6 cellular contexts compared by ENCODE assay signal in the genomic region with DNA sequence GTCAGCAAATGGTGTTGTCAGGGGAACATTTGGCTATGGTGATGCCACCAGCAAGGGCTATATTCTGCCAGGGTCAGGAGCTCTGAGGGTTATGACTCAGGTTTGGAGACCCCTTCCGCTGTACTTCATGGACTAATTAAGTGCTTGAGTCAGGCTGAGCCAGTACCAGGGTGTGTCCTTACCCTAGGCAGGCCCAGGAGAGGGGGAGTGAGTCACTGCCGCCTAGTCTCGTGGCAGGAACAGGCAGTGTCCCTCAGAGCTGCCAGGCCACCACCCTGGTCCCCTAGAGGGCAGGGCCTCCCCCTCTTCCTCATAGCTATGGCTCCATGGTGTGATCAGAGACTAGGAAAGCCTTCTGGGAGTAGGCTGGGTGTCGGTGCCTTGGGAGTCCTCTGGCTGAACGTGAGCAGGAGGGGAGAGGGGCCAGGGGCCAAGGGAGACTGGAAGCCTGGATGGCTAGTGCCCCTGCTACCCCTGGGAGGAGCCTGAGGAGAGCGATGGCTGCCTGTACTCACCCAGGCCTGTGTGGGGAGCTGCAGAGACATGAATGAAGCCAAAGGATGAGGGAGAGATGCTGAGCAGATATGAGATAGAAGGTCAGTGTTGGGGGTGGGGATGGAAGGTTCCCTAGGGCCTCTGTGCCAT. TPM values are rescaled to one million over a fixed set of nuclear protein-coding genes. Genes with fewer than 3 reads are reported as not detected.
DNase-seq lines count a peak whose midpoint lies in the region; ATAC-seq and TF ChIP-seq lines count a peak whose summit lies in the region.

No MANE protein-coding gene starts in this region.

- H3K9me3 ChIP-seq in PC-3 (ENCODE audit: low read length) = no peaks in the 10 kb centered on the region
- H3K9me3 ChIP-seq in upper lobe of left lung = no peaks in the 10 kb centered on the region

- peaks cover 95% of the 10 kb centered on the region for H3K79me2 ChIP-seq in PC-3 (ENCODE audit: low read length)

- CTCF ChIA-PET in PC-3 (lab: Charles Lee) = interaction anchor here (0.6 to 1.8 kb wide), 4 partner anchors 11 to 744 kb away, joined by 3 to 5 read pairs (median 4); a partner anchor contains a TSS

- peak; percentile 92 for ATAC-seq in PC-3
- ATAC-seq in foreskin keratinocyte = peak; percentile 87
- ATAC-seq in upper lobe of left lung (ENCODE audit: low FRiP score in 2 of 2) = peak; percentile 75 to 87
- no peak for ATAC-seq in GM21390 (IDR thresholded peaks at IDR 0.05; ENCODE audit: unreplicated experiment)

- peak; percentile 97 for DNase-seq in PC-3
- DNase-seq in foreskin keratinocyte = peak; percentile 54 to 84
- DNase-seq in upper lobe of left lung = peak in 1 of 2 donors; percentile 98
- no peak for DNase-seq in cortex of kidney (lab: John Stamatoyannopoulos, UW)

- H3K36me3 ChIP-seq in PC-3 (ENCODE audit: low read depth, low read length) (peaks cover 13% of the 10 kb centered on the region), upper lobe of left lung (no peaks in the 10 kb centered on the region)

- H4K20me1 ChIP-seq in PC-3 (ENCODE audit: low read length) = no peaks in the 10 kb centered on the region

- H2AFZ ChIP-seq in PC-3 (ENCODE audit: low read length) = no peak overlapping the region

- peak in 1 of 4 donors; percentile 23 for TF ChIP-seq POLR2A in upper lobe of left lung (IDR thresholded peaks at IDR 0.05)

- POLR2A ChIA-PET in PC-3 (lab: Charles Lee; ENCODE audit: unreplicated experiment) = no interaction called here

- TF ChIP-seq CTCF in GM12873 (IDR thresholded peaks at IDR 0.05; ENCODE audit: insufficient read depth, low read depth, low read length, missing control alignments) (peak; percentile 42), PC-3 (conservative IDR thresholded peaks at IDR 0.05; ENCODE audit: low read depth, low read length) (peak; percentile 64), foreskin keratinocyte (conservative IDR thresholded peaks at IDR 0.05) (peak; percentile 61), upper lobe of left lung (IDR thresholded peaks at IDR 0.05) (peak in 1 of 6 experiments; percentile 14)

- H3F3A ChIP-seq in PC-3 (ENCODE audit: low read length, unreplicated experiment) = no peaks in the 10 kb centered on the region

- 49 to 70% methylated on average over 3 to 6 of the region's 6 CpGs for WGBS in upper lobe of left lung, 2 donors

- peak in 2 of 4 donors; percentile 4 to 53 for TF ChIP-seq EP300 in upper lobe of left lung (IDR thresholded peaks at IDR 0.05)

- BruUV-seq in PC-3 (replicated peaks; lab: Mats Ljungman, UMichigan) = no TSS peak

- peak overlapping the region; percentile 58 for H3K4me2 ChIP-seq in PC-3 (ENCODE audit: low read length)

- intact Hi-C loops in PC-3 (cut with micrococcal nuclease) = no loop called here

- H3K4me3 ChIP-seq in PC-3 (ENCODE audit: low read length) (no peak overlapping the region), upper lobe of left lung (peak overlapping the region in 1 of 4 donors; percentile 13)

- H3K4me1 ChIP-seq in PC-3 (ENCODE audit: insufficient read depth, low read length) (peaks cover 97% of the 10 kb centered on the region), foreskin keratinocyte (peaks cover 56% of the 10 kb centered on the region), upper lobe of left lung (peaks cover 51 to 72% (median 56%) of the 10 kb centered on the region in 4 donors)

- H3K27me3 ChIP-seq in PC-3 (ENCODE audit: low read length) (no peaks in the 10 kb centered on the region), foreskin keratinocyte (no peaks in the 10 kb centered on the region), upper lobe of left lung (no peaks in the 10 kb centered on the region)

- no peaks in the 10 kb centered on the region for H3K9me2 ChIP-seq in PC-3 (replicated peaks; ENCODE audit: low read length)

- peak overlapping the region; percentile 83 for H3K27ac ChIP-seq in PC-3 (ENCODE audit: low read length)
- peak overlapping the region; percentile 66 for H3K27ac ChIP-seq in foreskin keratinocyte
- peak overlapping the region in 3 of 4 donors; percentile 51 to 57 (median 53) for H3K27ac ChIP-seq in upper lobe of left lung

- peak overlapping the region; percentile 52 for H3K9ac ChIP-seq in PC-3 (ENCODE audit: low read length)

RNA-seq across cellular contexts. Expression of a gene that starts 10.6 kb away (rescaled TPM):
- 142 and 174 TPM in 2 replicates for total RNA-seq in PC-3 (2014; rRNA removed)
- 115 and 118 TPM in 2 replicates for total RNA-seq in foreskin keratinocyte
- polyA plus RNA-seq in foreskin keratinocyte = 104 and 110 TPM in 2 replicates
- total RNA-seq in upper lobe of left lung = 100 to 1,000 TPM in 1 of 6 donors, 10 to 100 TPM in 5; 30.2 to 102 (median 70.1) TPM

RNA-seq across cellular contexts. Expression of a gene that starts 16.0 kb away (rescaled TPM):
- total RNA-seq in PC-3 (2014; rRNA removed) (1.6 and 2.3 TPM in 2 replicates), foreskin keratinocyte (5.7 and 6.2 TPM in 2 replicates), upper lobe of left lung (10 to 100 TPM; 35.8 to 66.9 (median 43.1) TPM)
- polyA plus RNA-seq in foreskin keratinocyte = 5.9 and 7.3 TPM in 2 replicates

RNA-seq across cellular contexts. Expression of a gene that starts 47.2 kb away (rescaled TPM):
- under 0.01 and 0.15 TPM in 2 replicates for total RNA-seq in PC-3 (2014; rRNA removed)
- 0.03 and 0.04 TPM in 2 replicates for total RNA-seq in foreskin keratinocyte
- 0.02 TPM in 2 replicates for polyA plus RNA-seq in foreskin keratinocyte
- 1 to 10 TPM in 2 of 6 donors, under 1 TPM in 4; 0.15 to 3.1 (median 0.88) TPM for total RNA-seq in upper lobe of left lung

RNA-seq across cellular contexts. Expression of a gene that starts 58.2 kb away (rescaled TPM):
- total RNA-seq in PC-3 (2014; rRNA removed) (20.3 and 22.2 TPM in 2 replicates), foreskin keratinocyte (20.5 and 24.5 TPM in 2 replicates), upper lobe of left lung (10 to 100 TPM in 3 of 6 donors, 1 to 10 TPM in 3; 5.0 to 25.3 (median 9.6) TPM)
- polyA plus RNA-seq in foreskin keratinocyte = 23.5 and 26.5 TPM in 2 replicates

RNA-seq across cellular contexts. Expression of a gene that starts 60.0 kb away (rescaled TPM):
- total RNA-seq in PC-3 (2014; rRNA removed) (31.2 and 33.9 TPM in 2 replicates), foreskin keratinocyte (5.0 and 5.4 TPM in 2 replicates), upper lobe of left lung (1 to 10 TPM; 4.7 to 7.5 (median 5.7) TPM)
- polyA plus RNA-seq in foreskin keratinocyte = 3.8 and 4.0 TPM in 2 replicates
